Comparison of ENCODE assay signal across 13 cellular contexts in the genomic region with DNA sequence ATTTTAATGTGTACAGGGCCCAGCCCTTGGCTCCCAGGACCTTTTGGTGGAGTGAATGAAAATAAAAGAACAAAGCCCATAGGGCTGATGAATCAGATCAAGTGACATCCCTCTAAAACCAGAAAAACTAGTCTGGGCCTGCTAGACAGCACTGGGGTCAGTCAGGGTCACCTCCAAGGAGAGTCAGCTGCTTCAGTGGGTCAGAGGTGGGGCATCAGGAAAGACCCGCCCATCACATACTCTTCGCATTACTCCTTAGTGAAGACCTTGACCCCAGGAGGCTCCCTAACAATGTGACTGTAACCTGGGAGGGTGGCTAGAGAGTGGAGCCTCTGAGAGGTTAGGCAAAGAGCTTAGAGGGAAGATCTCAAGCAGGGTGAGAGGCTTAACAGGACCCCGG. TPM values are rescaled to one million over a fixed set of nuclear protein-coding genes. Genes with fewer than 3 reads are reported as not detected.
DNase-seq lines count a peak whose midpoint lies in the region; ATAC-seq and TF ChIP-seq lines count a peak whose summit lies in the region.
"Had no signal": no experiment of that assay in that cellular context is flagged by ENCODE, and none has a peak within 500 bp of the region (broad histone marks: within the 10 kb centered on the region; RNA-seq: fewer than 3 reads in every experiment).

No MANE protein-coding gene starts in this region.

- no peak for ATAC-seq in stimulated activated naive CD8-positive, alpha-beta T cell treated with anti-CD3 and anti-CD28 coated beads, Interleukin-15, Interleukin-2, amounts not matched to agents 100 U/mL and 50 U/mL, for 24 hours
- no peak for ATAC-seq in SK-N-SH treated with all-trans-retinoic acid at 6 μM for 48 hours
- ATAC-seq: Panc1 had no signal

- H3K36me3 ChIP-seq in SJCRH30 (no peaks in the 10 kb centered on the region; the same call in 1 of the 2 replicates), transverse colon (no peaks in the 10 kb centered on the region)
- H3K36me3 ChIP-seq: heart right ventricle had no signal

- DNase-seq in T-helper 2 cell treated with Interferon-gamma antibody and Interleukin-4, amounts not matched to agents 5 μg/mL and 100 μg/mL, for 36 hours (ENCODE audit: low spot score): no peak
- DNase-seq in T-helper 2 cell: no peak
- peak; percentile 58 to 60 for DNase-seq in SJCRH30
- peak; percentile 66 to 80 for DNase-seq in foreskin fibroblast
- DNase-seq in transverse colon: peak; percentile 68
- no peak for DNase-seq in stimulated activated naive CD8-positive, alpha-beta T cell treated with anti-CD3 and anti-CD28 coated beads, Interleukin-15, Interleukin-2, amounts not matched to agents 100 U/mL and 50 U/mL, for 24 hours
- DNase-seq in posterior vena cava (ENCODE audit: low spot score): no peak
- DNase-seq: caudate nucleus, heart right ventricle, NCI-H1105 treated with DMSO at 0.1 percent for 48 hours had no signal

- no peak for TF ChIP-seq EP300 in transverse colon (IDR thresholded peaks at IDR 0.05; ENCODE audit: low read depth)

- H3K27ac ChIP-seq in SJCRH30: no peak overlapping the region; the same call in 1 of the 2 replicates
- peak overlapping the region in 2 of 4 donors; percentile 19 to 36 for H3K27ac ChIP-seq in transverse colon
- H3K27ac ChIP-seq: heart right ventricle had no signal

- H3K36me3 Mint-ChIP-seq in T-helper 2 cell treated with Interferon-gamma antibody and Interleukin-4, amounts not matched to agents 5 μg/mL and 100 μg/mL, for 36 hours (ENCODE audit: low read depth): peaks cover 19% of the 10 kb centered on the region

- H3K27me3 Mint-ChIP-seq in T-helper 2 cell treated with Interferon-gamma antibody and Interleukin-4, amounts not matched to agents 5 μg/mL and 100 μg/mL, for 36 hours (ENCODE audit: low read depth): no peaks in the 10 kb centered on the region

- intact Hi-C loops in transverse colon (cut with DNase I; ENCODE audit: low total_unique reads) (no loop called here), posterior vena cava (cut with DNase I) (no loop called here)

- H3K4me1 Mint-ChIP-seq in T-helper 2 cell treated with Interferon-gamma antibody and Interleukin-4, amounts not matched to agents 5 μg/mL and 100 μg/mL, for 36 hours (ENCODE audit: low read depth): peaks cover 60% of the 10 kb centered on the region

- no peaks in the 10 kb centered on the region for H3K9me3 Mint-ChIP-seq in T-helper 2 cell treated with Interferon-gamma antibody and Interleukin-4, amounts not matched to agents 5 μg/mL and 100 μg/mL, for 36 hours
- H3K9me3 Mint-ChIP-seq: nephron had no signal

- TF ChIP-seq CTCF in foreskin fibroblast (IDR thresholded peaks at IDR 0.05; ENCODE audit: low read depth, low read length): no peak
- no peak for TF ChIP-seq CTCF in transverse colon (IDR thresholded peaks at IDR 0.05)

- H3K4me1 ChIP-seq in SJCRH30: peaks cover 20% of the 10 kb centered on the region
- peaks cover 0 to 30% (median 6%) of the 10 kb centered on the region in 4 donors for H3K4me1 ChIP-seq in transverse colon

- peak overlapping the region; percentile 82 for H3K27ac Mint-ChIP-seq in T-helper 2 cell treated with Interferon-gamma antibody and Interleukin-4, amounts not matched to agents 5 μg/mL and 100 μg/mL, for 36 hours
- H3K27ac Mint-ChIP-seq: nephron had no signal

- no peak overlapping the region for H3K4me3 ChIP-seq in SJCRH30
- no peak overlapping the region for H3K4me3 ChIP-seq in foreskin fibroblast (ENCODE audit: low read depth in 1 of 2, low read length in 2 of 2)
- H3K4me3 ChIP-seq in transverse colon: no peak overlapping the region
- H3K4me3 ChIP-seq: heart right ventricle had no signal

- in situ Hi-C loops in transverse colon (cut with MboI; ENCODE audit: low pct_ligation_motif_present in 1 of 4, low pct_unique_long_range_greater_than_20kb in 1 of 4, low sequenced_read_pairs in 3 of 4): loop anchor here in 1 of 4 donors (10.0 kb wide), 1 partner anchor 169 kb away; the partner anchor contains the start of gene C15orf39

- H3K9me3 ChIP-seq in SJCRH30 (replicated peaks) (no peaks in the 10 kb centered on the region), transverse colon (no peaks in the 10 kb centered on the region)
- H3K9me3 ChIP-seq: heart right ventricle had no signal

- H3K4me3 Mint-ChIP-seq in T-helper 2 cell treated with Interferon-gamma antibody and Interleukin-4, amounts not matched to agents 5 μg/mL and 100 μg/mL, for 36 hours: peak overlapping the region; percentile 71
- H3K4me3 Mint-ChIP-seq: nephron had no signal

- WGBS in transverse colon (ENCODE audit: low coverage in 1 of 2), 2 donors: 52 to 70% methylated on average over 3 of the region's 3 CpGs

- H3K27me3 ChIP-seq in SJCRH30: no peaks in the 10 kb centered on the region
- no peaks in the 10 kb centered on the region for H3K27me3 ChIP-seq in transverse colon
- H3K27me3 ChIP-seq: heart right ventricle had no signal

- no peak for TF ChIP-seq POLR2A in transverse colon (IDR thresholded peaks at IDR 0.05)

TF ChIP-seq in SK-N-SH treated with all-trans-retinoic acid at 6 μM for 48 hours, 23 proteins besides CTCF, POLR2A, EP300 and RAD21 (continues in another document):
- TF ChIP-seq RARB (CRISPR knock-in tag; IDR thresholded peaks at IDR 0.05) (no peak), ZNF8 (CRISPR knock-in tag; IDR thresholded peaks at IDR 0.05) (no peak), TOX (CRISPR knock-in tag; IDR thresholded peaks at IDR 0.05; ENCODE audit: borderline replicate concordance) (no peak), TCF4 (CRISPR knock-in tag; IDR thresholded peaks at IDR 0.05; ENCODE audit: borderline replicate concordance) (no peak), ESRRG (CRISPR knock-in tag; IDR thresholded peaks at IDR 0.05) (no peak), PPARA (CRISPR knock-in tag; IDR thresholded peaks at IDR 0.05; ENCODE audit: borderline replicate concordance) (no peak), ZNF565 (CRISPR knock-in tag; conservative IDR thresholded peaks at IDR 0.05; ENCODE audit: low read depth) (no peak), ISL1 (CRISPR knock-in tag; IDR thresholded peaks at IDR 0.05) (no peak), SNAI2 (CRISPR knock-in tag; IDR thresholded peaks at IDR 0.05) (no peak), BACH2 (CRISPR knock-in tag; IDR thresholded peaks at IDR 0.05; ENCODE audit: borderline replicate concordance) (no peak), ZFP3 (CRISPR knock-in tag; IDR thresholded peaks at IDR 0.05) (no peak), PATZ1 (CRISPR knock-in tag; IDR thresholded peaks at IDR 0.05; ENCODE audit: borderline replicate concordance) (no peak), OSR1 (CRISPR knock-in tag; IDR thresholded peaks at IDR 0.05) (no peak), ZFP30 (CRISPR knock-in tag; IDR thresholded peaks at IDR 0.05) (no peak)
- TF ChIP-seq, protein P1, sequence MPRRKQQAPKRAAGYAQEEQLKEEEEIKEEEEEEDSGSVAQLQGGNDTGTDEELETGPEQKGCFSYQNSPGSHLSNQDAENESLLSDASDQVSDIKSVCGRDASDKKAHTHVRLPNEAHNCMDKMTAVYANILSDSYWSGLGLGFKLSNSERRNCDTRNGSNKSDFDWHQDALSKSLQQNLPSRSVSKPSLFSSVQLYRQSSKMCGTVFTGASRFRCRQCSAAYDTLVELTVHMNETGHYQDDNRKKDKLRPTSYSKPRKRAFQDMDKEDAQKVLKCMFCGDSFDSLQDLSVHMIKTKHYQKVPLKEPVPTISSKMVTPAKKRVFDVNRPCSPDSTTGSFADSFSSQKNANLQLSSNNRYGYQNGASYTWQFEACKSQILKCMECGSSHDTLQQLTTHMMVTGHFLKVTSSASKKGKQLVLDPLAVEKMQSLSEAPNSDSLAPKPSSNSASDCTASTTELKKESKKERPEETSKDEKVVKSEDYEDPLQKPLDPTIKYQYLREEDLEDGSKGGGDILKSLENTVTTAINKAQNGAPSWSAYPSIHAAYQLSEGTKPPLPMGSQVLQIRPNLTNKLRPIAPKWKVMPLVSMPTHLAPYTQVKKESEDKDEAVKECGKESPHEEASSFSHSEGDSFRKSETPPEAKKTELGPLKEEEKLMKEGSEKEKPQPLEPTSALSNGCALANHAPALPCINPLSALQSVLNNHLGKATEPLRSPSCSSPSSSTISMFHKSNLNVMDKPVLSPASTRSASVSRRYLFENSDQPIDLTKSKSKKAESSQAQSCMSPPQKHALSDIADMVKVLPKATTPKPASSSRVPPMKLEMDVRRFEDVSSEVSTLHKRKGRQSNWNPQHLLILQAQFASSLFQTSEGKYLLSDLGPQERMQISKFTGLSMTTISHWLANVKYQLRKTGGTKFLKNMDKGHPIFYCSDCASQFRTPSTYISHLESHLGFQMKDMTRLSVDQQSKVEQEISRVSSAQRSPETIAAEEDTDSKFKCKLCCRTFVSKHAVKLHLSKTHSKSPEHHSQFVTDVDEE (CRISPR knock-in tag; IDR thresholded peaks at IDR 0.05): no peak

RNA-seq across cellular contexts. Expression of gene PPCDC, which starts 12.9 kb away (rescaled TPM):
- 21.5 and 25.5 TPM in 2 replicates for total RNA-seq in SJCRH30 (2014; rRNA removed; shearing (Covaris generic))
- total RNA-seq in transverse colon (10 to 100 TPM in 3 of 4 donors, 1 to 10 TPM in 1; 5.2 to 54.5 (median 25.2) TPM), posterior vena cava (10 to 100 TPM in 1 of 2 donors, 1 to 10 TPM in 1; 9.2 to 11.0 TPM)

RNA-seq across cellular contexts. Expression of gene SCAMP5, which starts 40.9 kb away (rescaled TPM):
- 13.5 and 14.4 TPM in 2 replicates for total RNA-seq in SJCRH30 (2014; rRNA removed; shearing (Covaris generic))
- total RNA-seq in transverse colon (10 to 100 TPM in 3 of 4 donors, not detected in 1; 11.3 to 24.8 (median 15.8) TPM), posterior vena cava (1 to 10 TPM; 2.4 to 2.9 TPM)

Comparison
In these comparisons a context has a peak if more than half of its experiments do, and no peak if none do; other contexts are left out.
1. DNase-seq: peak in SJCRH30 (2 of 2), foreskin fibroblast (2 of 2) and transverse colon (single experiment); none in T-helper 2 cell treated with Interferon-gamma antibody and Interleukin-4, amounts not matched to agents 5 μg/mL and 100 μg/mL, for 36 hours (single experiment), T-helper 2 cell (0 of 5), stimulated activated naive CD8-positive, alpha-beta T cell treated with anti-CD3 and anti-CD28 coated beads, Interleukin-15, Interleukin-2, amounts not matched to agents 100 U/mL and 50 U/mL, for 24 hours (single experiment) and posterior vena cava (single experiment).